22 cellular contexts compared by ENCODE assay signal in the genomic region with DNA sequence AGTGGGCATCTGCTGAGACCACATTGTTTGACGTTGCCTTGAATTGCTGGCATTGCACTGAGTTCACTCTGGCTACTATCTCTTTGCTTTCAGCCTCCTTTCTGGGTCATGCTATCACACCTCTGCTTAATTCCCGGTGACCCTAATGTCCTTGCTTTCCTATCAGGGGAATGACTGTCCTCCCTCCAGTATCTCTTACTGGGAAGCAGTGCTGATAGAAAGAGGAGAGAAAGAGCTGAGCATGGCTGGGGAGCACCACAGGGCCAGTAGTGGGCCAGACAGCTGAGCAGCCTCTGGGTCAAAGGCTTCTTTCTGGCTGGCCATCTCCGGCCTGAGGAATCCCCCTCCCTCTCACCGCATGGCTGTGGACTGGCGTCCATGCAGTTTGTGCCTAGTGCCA.
DNase-seq lines count a peak whose midpoint lies in the region; ATAC-seq and TF ChIP-seq lines count a peak whose summit lies in the region.
"Had no signal": no experiment of that assay in that cellular context is flagged by ENCODE, and none has a peak within 500 bp of the region (broad histone marks: within the 10 kb centered on the region; RNA-seq: fewer than 3 reads in every experiment).

No MANE protein-coding gene starts in this region.

- ATAC-seq in heart left ventricle, result peak; percentile 22 to 55 (median 32)
- no peak for ATAC-seq in right cardiac atrium
- ATAC-seq in PC-3, result no peak

- H3K9ac ChIP-seq in neuronal stem cell (ENCODE audit: low read depth, low read length, poor library complexity) (no peak overlapping the region), PC-3 (ENCODE audit: low read length) (no peak overlapping the region)
- H3K9ac ChIP-seq: BLaER1 had no signal

- no peaks in the 10 kb centered on the region for H3K9me2 ChIP-seq in PC-3 (replicated peaks; ENCODE audit: low read length)

- no peaks in the 10 kb centered on the region for H3K27me3 ChIP-seq in heart left ventricle
- no peaks in the 10 kb centered on the region for H3K27me3 ChIP-seq in right cardiac atrium (ENCODE audit: control insufficient read depth, insufficient read depth)
- no peaks in the 10 kb centered on the region for H3K27me3 ChIP-seq in esophagus muscularis mucosa
- H3K27me3 ChIP-seq in neuronal stem cell (ENCODE audit: control insufficient read depth in 3 of 3, insufficient read depth in 3 of 3, low read depth in 1 of 3, low read length in 3 of 3), result no peaks in the 10 kb centered on the region
- H3K27me3 ChIP-seq in PC-3 (ENCODE audit: low read length), result no peaks in the 10 kb centered on the region
- no peaks in the 10 kb centered on the region for H3K27me3 ChIP-seq in transverse colon
- H3K27me3 ChIP-seq: BLaER1 had no signal

- H2AFZ ChIP-seq in neuronal stem cell (ENCODE audit: low read length), result peak overlapping the region; percentile 31
- no peak overlapping the region for H2AFZ ChIP-seq in PC-3 (ENCODE audit: low read length)

- H3K4me2 ChIP-seq in neuronal stem cell (ENCODE audit: insufficient read depth, low read length, poor library complexity, severe bottlenecking) (no peak overlapping the region), PC-3 (ENCODE audit: low read length) (no peak overlapping the region)
- H3K4me2 ChIP-seq: BLaER1 had no signal

- no peak overlapping the region for H3K4ac ChIP-seq in neuronal stem cell (ENCODE audit: low read length)

- TF ChIP-seq POLR2A in heart left ventricle (IDR thresholded peaks at IDR 0.05) (no peak), esophagus muscularis mucosa (IDR thresholded peaks at IDR 0.05; ENCODE audit: low read depth) (no peak), transverse colon (IDR thresholded peaks at IDR 0.05) (no peak)

- no peaks in the 10 kb centered on the region for H3K79me2 ChIP-seq in PC-3 (ENCODE audit: low read length)

- H3K14ac ChIP-seq in neuronal stem cell (ENCODE audit: low read length), result no peak overlapping the region

- H3K79me1 ChIP-seq in neuronal stem cell (ENCODE audit: low read depth, low read length), result no peaks in the 10 kb centered on the region

- no peak overlapping the region for H2BK12ac ChIP-seq in neuronal stem cell (ENCODE audit: low read length)

- no peaks in the 10 kb centered on the region for H3K36me3 ChIP-seq in heart left ventricle
- H3K36me3 ChIP-seq in esophagus muscularis mucosa, result no peaks in the 10 kb centered on the region
- no peaks in the 10 kb centered on the region for H3K36me3 ChIP-seq in neuronal stem cell (replicated peaks in 1 of 2; ENCODE audit: control insufficient read depth in 2 of 2, insufficient read depth in 2 of 2, low read length in 2 of 2)
- H3K36me3 ChIP-seq in PC-3 (ENCODE audit: low read depth, low read length), result no peaks in the 10 kb centered on the region
- H3K36me3 ChIP-seq in transverse colon, result no peaks in the 10 kb centered on the region
- H3K36me3 ChIP-seq: BE2C, BLaER1 had no signal

- TF ChIP-seq CTCF in heart left ventricle (IDR thresholded peaks at IDR 0.05) (no peak), esophagus muscularis mucosa (IDR thresholded peaks at IDR 0.05) (no peak), PC-3 (conservative IDR thresholded peaks at IDR 0.05; ENCODE audit: low read depth, low read length) (no peak), transverse colon (IDR thresholded peaks at IDR 0.05) (no peak)

- DNase-seq in heart left ventricle (no peak), right cardiac atrium (no peak), esophagus muscularis mucosa (ENCODE audit: extremely low spot score) (peak; percentile 57), neuronal stem cell (ENCODE audit: low spot score) (no peak), PC-3 (no peak), transverse colon (no peak)
- DNase-seq: 8988T; ACHN; BE2C; C1 segment of cervical spinal cord; CD4-positive, alpha-beta memory T cell; CD4-positive, CD25-positive, alpha-beta regulatory T cell; CD8-positive, alpha-beta memory T cell; COR-L47; DMS153; DMS53; DMS79; DND-41; EL; GDM1 had no signal

- H3K4me1 ChIP-seq in heart left ventricle, result peaks cover 0 to 7% (median 0%) of the 10 kb centered on the region in 12 donors
- H3K4me1 ChIP-seq in right cardiac atrium (ENCODE audit: control insufficient read depth, insufficient read depth, low read length), result no peaks in the 10 kb centered on the region
- H3K4me1 ChIP-seq in esophagus muscularis mucosa, result no peaks in the 10 kb centered on the region
- peaks cover 0 to 4% of the 10 kb centered on the region in 2 donors for H3K4me1 ChIP-seq in neuronal stem cell (ENCODE audit: control insufficient read depth in 2 of 2, insufficient read depth in 1 of 2, low read depth in 1 of 2, low read length in 2 of 2)
- 0 out of 2 replicates have a peak, but pooled peaks cover 3% of the 10 kb centered on the region for H3K4me1 ChIP-seq in PC-3 (ENCODE audit: insufficient read depth, low read length)
- no peaks in the 10 kb centered on the region for H3K4me1 ChIP-seq in transverse colon
- H3K4me1 ChIP-seq: BE2C, BLaER1 had no signal

- CTCF ChIA-PET in PC-3 (lab: Charles Lee), result no interaction called here

- no peaks in the 10 kb centered on the region for H3F3A ChIP-seq in PC-3 (ENCODE audit: low read length, unreplicated experiment)

- no peak overlapping the region for H3K27ac ChIP-seq in heart left ventricle
- no peak overlapping the region for H3K27ac ChIP-seq in right cardiac atrium (ENCODE audit: low read length)
- no peak overlapping the region for H3K27ac ChIP-seq in esophagus muscularis mucosa (replicated peaks in 1 of 4)
- H3K27ac ChIP-seq in neuronal stem cell (replicated peaks; ENCODE audit: low read length), result no peak overlapping the region
- H3K27ac ChIP-seq in PC-3 (ENCODE audit: low read length), result no peak overlapping the region
- H3K27ac ChIP-seq in transverse colon, result no peak overlapping the region
- H3K27ac ChIP-seq: BLaER1 had no signal

- no peak overlapping the region for H4K91ac ChIP-seq in neuronal stem cell (ENCODE audit: low read depth, low read length, poor library complexity)

- H3K9me3 ChIP-seq in heart left ventricle, result no peaks in the 10 kb centered on the region
- no peaks in the 10 kb centered on the region for H3K9me3 ChIP-seq in right cardiac atrium (ENCODE audit: control insufficient read depth, low read length)
- H3K9me3 ChIP-seq in esophagus muscularis mucosa, result no peaks in the 10 kb centered on the region
- H3K9me3 ChIP-seq in neuronal stem cell (replicated peaks in 1 of 2; ENCODE audit: control insufficient read depth in 2 of 2, insufficient read depth in 1 of 2, low read depth in 1 of 2, low read length in 2 of 2), result no peaks in the 10 kb centered on the region
- no peaks in the 10 kb centered on the region for H3K9me3 ChIP-seq in PC-3 (ENCODE audit: low read length)
- H3K9me3 ChIP-seq in transverse colon, result no peaks in the 10 kb centered on the region
- H3K9me3 ChIP-seq: BE2C, BLaER1 had no signal

- no peak overlapping the region for H2BK5ac ChIP-seq in neuronal stem cell (ENCODE audit: low read length)

- intact Hi-C loops in heart left ventricle (cut with DNase I) (no loop called here), right cardiac atrium (cut with DNase I) (no loop called here), esophagus muscularis mucosa (cut with DNase I) (no loop called here), PC-3 (cut with micrococcal nuclease) (no loop called here), transverse colon (cut with DNase I; ENCODE audit: low total_unique reads) (no loop called here)

- H2BK15ac ChIP-seq in neuronal stem cell (ENCODE audit: low read length), result no peak overlapping the region

- POLR2A ChIA-PET in PC-3 (lab: Charles Lee; ENCODE audit: unreplicated experiment), result no interaction called here

- no TSS peak for BruUV-seq in PC-3 (replicated peaks; lab: Mats Ljungman, UMichigan)

- peak overlapping the region; percentile 5 for H3K18ac ChIP-seq in neuronal stem cell (ENCODE audit: low read length)

- H3K4me3 ChIP-seq in heart left ventricle (no peak overlapping the region), right cardiac atrium (ENCODE audit: low read length) (no peak overlapping the region), esophagus muscularis mucosa (no peak overlapping the region), neuronal stem cell (ENCODE audit: low read length in 2 of 2) (no peak overlapping the region), PC-3 (ENCODE audit: low read length) (no peak overlapping the region), transverse colon (no peak overlapping the region)
- H3K4me3 ChIP-seq: BLaER1, GM12878 had no signal

- H2AK5ac ChIP-seq in neuronal stem cell (ENCODE audit: low read depth, low read length), result no peak overlapping the region

- TF ChIP-seq EP300 in esophagus muscularis mucosa (IDR thresholded peaks at IDR 0.05) (no peak), transverse colon (IDR thresholded peaks at IDR 0.05; ENCODE audit: low read depth) (no peak)

- H3K23ac ChIP-seq in neuronal stem cell (ENCODE audit: low read depth, low read length, poor library complexity), result no peak overlapping the region

- 40 to 59% (median 52%) methylated on average over 5 of the region's 5 CpGs for WGBS in heart left ventricle, 4 donors
- WGBS in right cardiac atrium, result 45% methylated on average over 5 of the region's 5 CpGs
- 83% methylated on average over 2 of the region's 5 CpGs for WGBS in esophagus muscularis mucosa
- no CpG with 5 or more reads among the region's 5 CpGs for WGBS in neuronal stem cell (ENCODE audit: extremely low coverage in 2 of 2, insufficient read length in 2 of 2, insufficient replicate concordance in 1 of 2), 2 donors
- WGBS in transverse colon (ENCODE audit: low coverage in 1 of 2), 2 donors, result 90 to 100% methylated on average over 1 to 5 of the region's 5 CpGs

- no peak overlapping the region for H2BK120ac ChIP-seq in neuronal stem cell (ENCODE audit: low read depth, low read length)

- no peak overlapping the region for H4K8ac ChIP-seq in neuronal stem cell (ENCODE audit: low read depth, low read length)

- H4K20me1 ChIP-seq in PC-3 (ENCODE audit: low read length), result no peaks in the 10 kb centered on the region
- H4K20me1 ChIP-seq: BLaER1 had no signal

- in situ Hi-C loops in transverse colon (cut with MboI; ENCODE audit: low pct_ligation_motif_present in 1 of 4, low pct_unique_long_range_greater_than_20kb in 1 of 4, low sequenced_read_pairs in 3 of 4), result no loop called here

Comparison
In these comparisons a context has a peak if more than half of its experiments do, and no peak if none do; other contexts are left out.
1. ATAC-seq: peak in heart left ventricle (4 of 4); none in right cardiac atrium (0 of 2) and PC-3 (single experiment).